Comparison of ENCODE assay signal across 11 cellular contexts in the genomic region with DNA sequence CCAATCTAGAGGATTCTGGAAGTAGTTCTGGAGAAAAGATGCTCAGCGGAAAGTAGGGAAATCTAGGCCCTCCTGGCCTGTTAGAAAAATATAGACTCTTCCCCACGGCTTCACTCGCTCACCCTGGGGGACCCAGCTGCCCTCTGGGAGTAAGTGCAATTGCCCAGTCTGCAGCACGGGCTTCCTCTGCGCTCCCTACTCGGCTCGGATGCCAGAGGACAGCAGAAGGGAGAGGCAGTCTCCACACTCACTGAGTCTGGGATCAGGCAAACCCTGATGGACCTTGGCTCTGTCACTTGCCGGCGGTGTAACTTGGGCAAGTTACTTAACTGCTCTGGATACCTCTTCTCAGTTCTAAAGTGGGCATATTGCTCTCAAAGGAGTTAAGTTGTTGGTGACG. TPM values are rescaled to one million over a fixed set of nuclear protein-coding genes. Genes with fewer than 3 reads are reported as not detected.
DNase-seq lines count a peak whose midpoint lies in the region; ATAC-seq and TF ChIP-seq lines count a peak whose summit lies in the region.
"Had no signal": no experiment of that assay in that cellular context is flagged by ENCODE, and none has a peak within 500 bp of the region (broad histone marks: within the 10 kb centered on the region; RNA-seq: fewer than 3 reads in every experiment).

No MANE protein-coding gene starts in this region.

- H3K27me3 Mint-ChIP-seq in CD4-positive, alpha-beta memory T cell = peaks cover 37 to 50% of the 10 kb centered on the region in 2 donors
- H3K27me3 Mint-ChIP-seq in IgD-negative memory B cell (peaks cover 49% of the 10 kb centered on the region), neural progenitor cell (ENCODE audit: insufficient read depth, low read depth) (peaks cover 55% of the 10 kb centered on the region)
- peaks cover 67% of the 10 kb centered on the region for H3K27me3 Mint-ChIP-seq in activated CD4-positive, alpha-beta memory T cell treated with anti-CD3 and anti-CD28 coated beads for 36 hours

- DNase-seq in CD4-positive, alpha-beta memory T cell = no peak
- DNase-seq in left ventricle myocardium superior (no peak), neural progenitor cell (ENCODE audit: low spot score) (peak; percentile 45), NCI-H2171 treated with DMSO at 0.1 percent for 48 hours (lab: John Stamatoyannopoulos, UW) (no peak), MM.1S (no peak), Ammon's horn (ENCODE audit: low spot score) (no peak)
- DNase-seq in activated CD4-positive, alpha-beta memory T cell treated with anti-CD3 and anti-CD28 coated beads for 36 hours = no peak
- DNase-seq: activated naive CD4-positive, alpha-beta T cell treated with Interleukin-2 at 50 U/mL for 16 hours; effector memory CD8-positive, alpha-beta T cell had no signal

- H3K9me3 ChIP-seq in CD4-positive, alpha-beta memory T cell (ENCODE audit: control insufficient read depth in 1 of 2, low read length in 2 of 2) = no peaks in the 10 kb centered on the region
- H3K9me3 ChIP-seq in neural progenitor cell (ENCODE audit: low read depth) (no peaks in the 10 kb centered on the region), MM.1S (replicated peaks; ENCODE audit: insufficient read depth, low read length) (no peaks in the 10 kb centered on the region)

- H3K4me3 ChIP-seq in CD4-positive, alpha-beta memory T cell (ENCODE audit: low read length in 2 of 2) = no peak overlapping the region
- H3K4me3 ChIP-seq in neural progenitor cell (peak overlapping the region; percentile 61), MM.1S (ENCODE audit: low read length) (no peak overlapping the region)

- TF ChIP-seq CTCF in neural progenitor cell (IDR thresholded peaks at IDR 0.05) (no peak), MM.1S (IDR thresholded peaks at IDR 0.05; ENCODE audit: low read length) (no peak)

- no peak overlapping the region for H3K27ac ChIP-seq in CD4-positive, alpha-beta memory T cell (ENCODE audit: low read depth, low read length)
- no peak overlapping the region for H3K27ac ChIP-seq in neural progenitor cell
- no peak overlapping the region for H3K27ac ChIP-seq in MM.1S (ENCODE audit: low read length)
- H3K27ac ChIP-seq: parathyroid adenoma had no signal

- H2AFZ ChIP-seq in neural progenitor cell (replicated peaks) (peak overlapping the region; percentile 90), MM.1S (ENCODE audit: low read length) (no peak overlapping the region)
- H2AFZ ChIP-seq: parathyroid adenoma had no signal

- H3K9ac ChIP-seq in neural progenitor cell (no peak overlapping the region), MM.1S (ENCODE audit: low read length) (no peak overlapping the region)
- H3K9ac ChIP-seq: parathyroid adenoma had no signal

- H3K27me3 ChIP-seq in CD4-positive, alpha-beta memory T cell (ENCODE audit: insufficient read depth, low read length) = peaks cover 23% of the 10 kb centered on the region
- H3K27me3 ChIP-seq in neural progenitor cell = peaks cover 78% of the 10 kb centered on the region
- peaks cover 24% of the 10 kb centered on the region for H3K27me3 ChIP-seq in MM.1S (replicated peaks; ENCODE audit: insufficient read depth, low read length)

- no peak overlapping the region for H3K27ac Mint-ChIP-seq in CD4-positive, alpha-beta memory T cell
- H3K27ac Mint-ChIP-seq in IgD-negative memory B cell (no peak overlapping the region), neural progenitor cell (no peak overlapping the region)
- no peak overlapping the region for H3K27ac Mint-ChIP-seq in activated CD4-positive, alpha-beta memory T cell treated with anti-CD3 and anti-CD28 coated beads for 36 hours
- H3K27ac Mint-ChIP-seq: effector memory CD8-positive, alpha-beta T cell had no signal

- peaks cover 23% of the 10 kb centered on the region for H3K4me1 ChIP-seq in CD4-positive, alpha-beta memory T cell (ENCODE audit: insufficient read depth, low read length)
- peaks cover 17% of the 10 kb centered on the region for H3K4me1 ChIP-seq in neural progenitor cell
- H3K4me1 ChIP-seq in MM.1S (ENCODE audit: low read length) = 0 out of 2 replicates have a peak, but pooled peaks cover 3% of the 10 kb centered on the region
- H3K4me1 ChIP-seq: parathyroid adenoma had no signal

- CTCF ChIA-PET in CD4-positive, alpha-beta memory T cell (lab: Charles Lee; ENCODE audit: partially characterized antibody) = no interaction called here
- CTCF ChIA-PET in activated CD4-positive, alpha-beta memory T cell treated with anti-CD3 and anti-CD28 coated beads for 36 hours (lab: Charles Lee) = no interaction called here

- H3K9me3 Mint-ChIP-seq in CD4-positive, alpha-beta memory T cell = peaks cover 0 to 2% (median 0%) of the 10 kb centered on the region in 8 donors
- no peaks in the 10 kb centered on the region for H3K9me3 Mint-ChIP-seq in IgD-negative memory B cell
- H3K9me3 Mint-ChIP-seq in neural progenitor cell = no peaks in the 10 kb centered on the region
- no peaks in the 10 kb centered on the region for H3K9me3 Mint-ChIP-seq in activated CD4-positive, alpha-beta memory T cell treated with anti-CD3 and anti-CD28 coated beads for 36 hours
- H3K9me3 Mint-ChIP-seq: effector memory CD8-positive, alpha-beta T cell had no signal

- H4K20me1 ChIP-seq in neural progenitor cell (ENCODE audit: low read depth) (peaks cover 9% of the 10 kb centered on the region), MM.1S (ENCODE audit: insufficient read depth, low read length) (no peaks in the 10 kb centered on the region)

- intact Hi-C loops in CD4-positive, alpha-beta memory T cell (cut with micrococcal nuclease) = no loop called here
- intact Hi-C loops in left ventricle myocardium superior (cut with micrococcal nuclease) = no loop called here
- intact Hi-C loops in activated CD4-positive, alpha-beta memory T cell treated with anti-CD3 and anti-CD28 coated beads for 36 hours (cut with micrococcal nuclease) = no loop called here

- H3F3A ChIP-seq in neural progenitor cell (ENCODE audit: low read depth) (peaks cover 35% of the 10 kb centered on the region), MM.1S (ENCODE audit: insufficient read depth, low read length) (no peaks in the 10 kb centered on the region)

- no peaks in the 10 kb centered on the region for H3K36me3 Mint-ChIP-seq in CD4-positive, alpha-beta memory T cell
- H3K36me3 Mint-ChIP-seq in IgD-negative memory B cell (peaks cover 3% of the 10 kb centered on the region), neural progenitor cell (no peaks in the 10 kb centered on the region)
- no peaks in the 10 kb centered on the region for H3K36me3 Mint-ChIP-seq in activated CD4-positive, alpha-beta memory T cell treated with anti-CD3 and anti-CD28 coated beads for 36 hours

- peak overlapping the region in 6 of 8 donors; percentile 2 to 82 (median 75) for H3K4me3 Mint-ChIP-seq in CD4-positive, alpha-beta memory T cell
- peak overlapping the region; percentile 88 to 94 (median 91) for H3K4me3 Mint-ChIP-seq in IgD-negative memory B cell
- peak overlapping the region; percentile 85 for H3K4me3 Mint-ChIP-seq in neural progenitor cell
- no peak overlapping the region for H3K4me3 Mint-ChIP-seq in activated CD4-positive, alpha-beta memory T cell treated with anti-CD3 and anti-CD28 coated beads for 36 hours

- no peaks in the 10 kb centered on the region for H3K9me2 ChIP-seq in MM.1S (replicated peaks; ENCODE audit: insufficient read depth, low read length)

- H3K4me2 ChIP-seq in neural progenitor cell (peak overlapping the region; percentile 96), MM.1S (ENCODE audit: low read depth, low read length) (no peak overlapping the region)

- H3K79me2 ChIP-seq in neural progenitor cell (ENCODE audit: low read depth) (no peaks in the 10 kb centered on the region), MM.1S (ENCODE audit: low read length) (no peaks in the 10 kb centered on the region)
- H3K79me2 ChIP-seq: parathyroid adenoma had no signal

- peaks cover 14 to 38% (median 26%) of the 10 kb centered on the region in 4 donors for H3K4me1 Mint-ChIP-seq in CD4-positive, alpha-beta memory T cell
- H3K4me1 Mint-ChIP-seq in IgD-negative memory B cell = peaks cover 14 to 20% (median 18%) of the 10 kb centered on the region in 3 donors
- H3K4me1 Mint-ChIP-seq in neural progenitor cell = peaks cover 22% of the 10 kb centered on the region
- H3K4me1 Mint-ChIP-seq in activated CD4-positive, alpha-beta memory T cell treated with anti-CD3 and anti-CD28 coated beads for 36 hours (ENCODE audit: low read depth) = peaks cover 29% of the 10 kb centered on the region

- no peaks in the 10 kb centered on the region for H3K36me3 ChIP-seq in CD4-positive, alpha-beta memory T cell (ENCODE audit: insufficient read depth, low read length)
- H3K36me3 ChIP-seq in neural progenitor cell (no peaks in the 10 kb centered on the region), MM.1S (replicated peaks; ENCODE audit: insufficient read depth, low read length) (no peaks in the 10 kb centered on the region)

- ATAC-seq in left ventricle myocardium superior = peak; percentile 18
- ATAC-seq: effector memory CD8-positive, alpha-beta T cell had no signal

- POLR2A ChIA-PET in CD4-positive, alpha-beta memory T cell (lab: Charles Lee; ENCODE audit: partially characterized antibody) = no interaction called here
- POLR2A ChIA-PET in activated CD4-positive, alpha-beta memory T cell treated with anti-CD3 and anti-CD28 coated beads for 36 hours (lab: Charles Lee) = no interaction called here

RNA-seq across cellular contexts. Expression of gene SHISA3, which starts 2.1 kb away (rescaled TPM):
- not detected for total RNA-seq in CD4-positive, alpha-beta memory T cell
- polyA plus RNA-seq in CD4-positive, alpha-beta memory T cell = under 1 TPM in 1 of 2 donors, not detected in 1; 0.09 TPM
- polyA plus RNA-seq in IgD-negative memory B cell = 0.53 TPM
- total RNA-seq in left ventricle myocardium superior = 5.4 TPM
- total RNA-seq in neural progenitor cell (ENCODE audit: low replicate concordance) = 0.09 TPM in 1 of 2 replicates, not detected in the other
- total RNA-seq in activated CD4-positive, alpha-beta memory T cell treated with anti-CD3 and anti-CD28 coated beads for 36 hours = under 1 TPM; 0.14 to 0.27 TPM
